23 cellular contexts compared by ENCODE assay signal in genomic region chr5:135441256-135441915, GRCh38. TPM values are rescaled to one million over a fixed set of nuclear protein-coding genes. Genes with fewer than 3 reads are reported as not detected.
DNase-seq lines count a peak whose midpoint lies in the region; ATAC-seq and TF ChIP-seq lines count a peak whose summit lies in the region.
"Had no signal": no experiment of that assay in that cellular context is flagged by ENCODE, and none has a peak within 500 bp of the region (broad histone marks: within the 10 kb centered on the region; RNA-seq: fewer than 3 reads in every experiment).

No MANE protein-coding gene starts in this region.

- intact Hi-C loops in activated CD4-positive, alpha-beta memory T cell treated with anti-CD3 and anti-CD28 coated beads for 36 hours (cut with micrococcal nuclease), result no loop called here

- no peak overlapping the region for H3K27ac ChIP-seq in RWPE2 (ENCODE audit: poor library complexity, severe bottlenecking)
- H3K27ac ChIP-seq in smooth muscle cell (ENCODE audit: low read depth), result peak overlapping the region; percentile 95
- H3K27ac ChIP-seq: A549, GM23248, SJCRH30, stomach, uterus had no signal

- H3K9me3 Mint-ChIP-seq in activated CD4-positive, alpha-beta memory T cell treated with anti-CD3 and anti-CD28 coated beads, Interleukin-2, amount 10 ng/mL, durations not matched to agents 7 days and 5 days, result no peaks in the 10 kb centered on the region
- no peaks in the 10 kb centered on the region for H3K9me3 Mint-ChIP-seq in activated CD4-positive, alpha-beta memory T cell treated with anti-CD3 and anti-CD28 coated beads for 36 hours
- H3K9me3 Mint-ChIP-seq: activated CD4-positive, alpha-beta T cell treated with anti-CD3 and anti-CD28 coated beads, Interleukin-2, amount 10 ng/mL, durations not matched to agents 24 days and 14 days; CD8-positive, alpha-beta memory T cell had no signal

- H3K79me2 ChIP-seq in smooth muscle cell (ENCODE audit: low read depth), result no peaks in the 10 kb centered on the region

- no peak overlapping the region for H3K4me3 Mint-ChIP-seq in activated CD4-positive, alpha-beta memory T cell treated with anti-CD3 and anti-CD28 coated beads, Interleukin-2, amount 10 ng/mL, durations not matched to agents 7 days and 5 days
- H3K4me3 Mint-ChIP-seq in activated CD4-positive, alpha-beta memory T cell treated with anti-CD3 and anti-CD28 coated beads for 36 hours, result no peak overlapping the region
- H3K4me3 Mint-ChIP-seq: activated CD4-positive, alpha-beta T cell treated with anti-CD3 and anti-CD28 coated beads, Interleukin-2, amount 10 ng/mL, durations not matched to agents 24 days and 14 days; CD8-positive, alpha-beta memory T cell had no signal

- H3K36me3 Mint-ChIP-seq in activated CD4-positive, alpha-beta memory T cell treated with anti-CD3 and anti-CD28 coated beads, Interleukin-2, amount 10 ng/mL, durations not matched to agents 7 days and 5 days (ENCODE audit: low read depth), result no peaks in the 10 kb centered on the region
- H3K36me3 Mint-ChIP-seq in activated CD4-positive, alpha-beta memory T cell treated with anti-CD3 and anti-CD28 coated beads for 36 hours, result no peaks in the 10 kb centered on the region
- H3K36me3 Mint-ChIP-seq: CD8-positive, alpha-beta memory T cell had no signal

- H3K27ac Mint-ChIP-seq in activated CD4-positive, alpha-beta memory T cell treated with anti-CD3 and anti-CD28 coated beads, Interleukin-2, amount 10 ng/mL, durations not matched to agents 7 days and 5 days, result no peak overlapping the region
- H3K27ac Mint-ChIP-seq in activated CD4-positive, alpha-beta memory T cell treated with anti-CD3 and anti-CD28 coated beads for 36 hours, result no peak overlapping the region
- H3K27ac Mint-ChIP-seq: activated CD4-positive, alpha-beta T cell treated with anti-CD3 and anti-CD28 coated beads, Interleukin-2, amount 10 ng/mL, durations not matched to agents 24 days and 14 days; progenitor cell of endocrine pancreas had no signal

- H3K4me1 ChIP-seq in RWPE2 (ENCODE audit: insufficient read depth, poor library complexity, severe bottlenecking) (peaks cover 8% of the 10 kb centered on the region), smooth muscle cell (ENCODE audit: low read depth) (peaks cover 18% of the 10 kb centered on the region)
- H3K4me1 ChIP-seq: A549, uterus had no signal

- CTCF ChIA-PET in activated CD4-positive, alpha-beta memory T cell treated with anti-CD3 and anti-CD28 coated beads, Interleukin-2, amount 10 ng/mL, durations not matched to agents 7 days and 5 days (lab: Charles Lee), result interaction anchor here (0.7 to 1.4 kb wide), 4 partner anchors 15 to 125 kb away, joined by 3 to 5 read pairs (median 4); no protein-coding TSS in a partner anchor
- CTCF ChIA-PET in activated CD4-positive, alpha-beta memory T cell treated with anti-CD3 and anti-CD28 coated beads for 36 hours (lab: Charles Lee), result interaction anchor here (1.6 kb wide), 1 partner anchor 16 kb away, joined by 5 read pairs; no protein-coding TSS in a partner anchor

- no peaks in the 10 kb centered on the region for H4K20me1 ChIP-seq in smooth muscle cell (ENCODE audit: low read depth)

- ATAC-seq in RWPE2 (ENCODE audit: low read depth) (no peak), HG03342 (IDR thresholded peaks at IDR 0.05; ENCODE audit: unreplicated experiment) (no peak), HG02870 (IDR thresholded peaks at IDR 0.05; ENCODE audit: unreplicated experiment) (no peak)
- ATAC-seq: A549 had no signal

- no peaks in the 10 kb centered on the region for H3K4me1 Mint-ChIP-seq in activated CD4-positive, alpha-beta memory T cell treated with anti-CD3 and anti-CD28 coated beads, Interleukin-2, amount 10 ng/mL, durations not matched to agents 7 days and 5 days
- H3K4me1 Mint-ChIP-seq in activated CD4-positive, alpha-beta memory T cell treated with anti-CD3 and anti-CD28 coated beads for 36 hours (ENCODE audit: low read depth), result no peaks in the 10 kb centered on the region
- H3K4me1 Mint-ChIP-seq: activated CD4-positive, alpha-beta T cell treated with anti-CD3 and anti-CD28 coated beads, Interleukin-2, amount 10 ng/mL, durations not matched to agents 24 days and 14 days; CD8-positive, alpha-beta memory T cell had no signal

- TF ChIP-seq CTCF in RWPE2 (IDR thresholded peaks at IDR 0.05; ENCODE audit: poor library complexity, severe bottlenecking) (no peak), smooth muscle cell (IDR thresholded peaks at IDR 0.05; ENCODE audit: borderline replicate concordance, insufficient read depth, poor library complexity, severe bottlenecking) (no peak)

- H3K9me3 ChIP-seq in RWPE2 (ENCODE audit: severe bottlenecking) (no peaks in the 10 kb centered on the region), smooth muscle cell (replicated peaks; ENCODE audit: low read depth) (no peaks in the 10 kb centered on the region)
- H3K9me3 ChIP-seq: A549, SJCRH30, stomach, uterus had no signal

- peak; percentile 9 for DNase-seq in activated CD4-positive, alpha-beta memory T cell treated with anti-CD3 and anti-CD28 coated beads, Interleukin-2, amount 10 ng/mL, durations not matched to agents 7 days and 5 days
- DNase-seq in activated CD4-positive, alpha-beta memory T cell treated with anti-CD3 and anti-CD28 coated beads for 36 hours, result no peak
- DNase-seq in RWPE2 (ENCODE audit: low spot score) (peak; percentile 49), islet precursor cell (peak; percentile 38), smooth muscle cell (lab: John Stamatoyannopoulos, UW; ENCODE audit: unreplicated experiment) (no peak), NCI-H187 treated with DMSO at 0.1 percent for 48 hours (lab: John Stamatoyannopoulos, UW) (no peak)
- DNase-seq: activated CD4-positive, alpha-beta T cell treated with anti-CD3 and anti-CD28 coated beads, Interleukin-2, amount 10 ng/mL, durations not matched to agents 24 days and 14 days; CD8-positive, alpha-beta memory T cell; GM23248; NCI-H1694 treated with DMSO at 0.1 percent for 48 hours; NCI-H524; SJCRH30; stimulated activated CD4-positive, alpha-beta T cell treated with anti-CD3 and anti-CD28 coated beads, Interleukin-12 subunit alpha, Interleukin-12 subunit beta, amount 100 ng/mL, for 4 hours; stomach; uterus had no signal

- POLR2A ChIA-PET in activated CD4-positive, alpha-beta memory T cell treated with anti-CD3 and anti-CD28 coated beads, Interleukin-2, amount 10 ng/mL, durations not matched to agents 7 days and 5 days (lab: Charles Lee), result no interaction called here
- POLR2A ChIA-PET in activated CD4-positive, alpha-beta memory T cell treated with anti-CD3 and anti-CD28 coated beads for 36 hours (lab: Charles Lee), result no interaction called here

- H3K9ac ChIP-seq in smooth muscle cell (ENCODE audit: low read depth), result no peak overlapping the region
- H3K9ac ChIP-seq: GM23248 had no signal

- H3K36me3 ChIP-seq in RWPE2 (ENCODE audit: low read depth), result no peaks in the 10 kb centered on the region
- no peaks in the 10 kb centered on the region for H3K36me3 ChIP-seq in smooth muscle cell (ENCODE audit: low read depth)
- H3K36me3 ChIP-seq: SJCRH30, stomach, uterus had no signal

- no peaks in the 10 kb centered on the region for H3K27me3 ChIP-seq in RWPE2 (ENCODE audit: insufficient read depth, poor library complexity, severe bottlenecking)
- no peaks in the 10 kb centered on the region for H3K27me3 ChIP-seq in smooth muscle cell (ENCODE audit: low read depth)
- H3K27me3 ChIP-seq: stomach, uterus had no signal

- H3K4me2 ChIP-seq in smooth muscle cell, result no peak overlapping the region
- H3K4me2 ChIP-seq: A549 had no signal

- H3K27me3 Mint-ChIP-seq in activated CD4-positive, alpha-beta memory T cell treated with anti-CD3 and anti-CD28 coated beads, Interleukin-2, amount 10 ng/mL, durations not matched to agents 7 days and 5 days, result peaks cover 15% of the 10 kb centered on the region
- peaks cover 3% of the 10 kb centered on the region for H3K27me3 Mint-ChIP-seq in activated CD4-positive, alpha-beta memory T cell treated with anti-CD3 and anti-CD28 coated beads for 36 hours

- no peak overlapping the region for H3K4me3 ChIP-seq in RWPE2 (ENCODE audit: severe bottlenecking)
- no peak overlapping the region for H3K4me3 ChIP-seq in smooth muscle cell
- H3K4me3 ChIP-seq: A549, GM23248, SJCRH30, stomach, uterus had no signal

- no peak overlapping the region for H2AFZ ChIP-seq in smooth muscle cell (ENCODE audit: low read depth)
- H2AFZ ChIP-seq: GM23248 had no signal

- WGBS in smooth muscle cell (ENCODE audit: low lambda C conversion rate), result 59% methylated on average over 13 of the region's 13 CpGs

- H3F3A ChIP-seq in smooth muscle cell (ENCODE audit: low read depth), result peaks cover 15% of the 10 kb centered on the region

RNA-seq across cellular contexts. Expression of gene DCANP1, which starts 5.8 kb away (rescaled TPM):
- not detected for total RNA-seq in activated CD4-positive, alpha-beta memory T cell treated with anti-CD3 and anti-CD28 coated beads, Interleukin-2, amount 10 ng/mL, durations not matched to agents 7 days and 5 days
- not detected for total RNA-seq in activated CD4-positive, alpha-beta memory T cell treated with anti-CD3 and anti-CD28 coated beads for 36 hours
- not detected in 2 replicates for total RNA-seq in smooth muscle cell
- not detected in 2 replicates for polyA plus RNA-seq in smooth muscle cell
- total RNA-seq: activated CD4-positive, alpha-beta T cell treated with anti-CD3 and anti-CD28 coated beads, Interleukin-2, amount 10 ng/mL, durations not matched to agents 24 days and 14 days; bronchial epithelial cell; CD8-positive, alpha-beta memory T cell; GM23248; LHCN-M2; myocyte; OCI-LY7; progenitor cell of endocrine pancreas; SJCRH30; uterus had no signal
- polyA plus RNA-seq: A549; CD8-positive, alpha-beta memory T cell; GM23248; stomach had no signal

RNA-seq across cellular contexts. Expression of gene TIFAB, which starts 10.8 kb away (rescaled TPM):
- total RNA-seq in activated CD4-positive, alpha-beta memory T cell treated with anti-CD3 and anti-CD28 coated beads, Interleukin-2, amount 10 ng/mL, durations not matched to agents 7 days and 5 days, result not detected
- not detected for total RNA-seq in activated CD4-positive, alpha-beta memory T cell treated with anti-CD3 and anti-CD28 coated beads for 36 hours
- under 0.01 TPM in 1 of 2 replicates, not detected in the other for total RNA-seq in smooth muscle cell
- 0.08 and 0.11 TPM in 2 replicates for polyA plus RNA-seq in smooth muscle cell
- total RNA-seq: activated CD4-positive, alpha-beta T cell treated with anti-CD3 and anti-CD28 coated beads, Interleukin-2, amount 10 ng/mL, durations not matched to agents 24 days and 14 days; bronchial epithelial cell; CD8-positive, alpha-beta memory T cell; GM23248; LHCN-M2; myocyte; OCI-LY7; progenitor cell of endocrine pancreas; SJCRH30; stomach had no signal
- polyA plus RNA-seq: A549; CD8-positive, alpha-beta memory T cell; GM23248 had no signal

RNA-seq across cellular contexts. Expression of gene MACROH2A1, which starts 42.4 kb away (rescaled TPM):
- total RNA-seq in activated CD4-positive, alpha-beta memory T cell treated with anti-CD3 and anti-CD28 coated beads, Interleukin-2, amount 10 ng/mL, durations not matched to agents 7 days and 5 days, result 100 to 1,000 TPM; 248 to 263 TPM
- 100 to 1,000 TPM; 159 to 161 TPM for total RNA-seq in activated CD4-positive, alpha-beta memory T cell treated with anti-CD3 and anti-CD28 coated beads for 36 hours
- 349 and 371 TPM in 2 replicates for total RNA-seq in smooth muscle cell
- polyA plus RNA-seq in smooth muscle cell, result 272 and 309 TPM in 2 replicates

Comparison
In these comparisons a context has a peak if more than half of its experiments do, and no peak if none do; other contexts are left out.
1. DNase-seq: peak in activated CD4-positive, alpha-beta memory T cell treated with anti-CD3 and anti-CD28 coated beads, Interleukin-2, amount 10 ng/mL, durations not matched to agents 7 days and 5 days (single experiment), RWPE2 (single experiment) and islet precursor cell (single experiment); none in activated CD4-positive, alpha-beta memory T cell treated with anti-CD3 and anti-CD28 coated beads for 36 hours (single experiment), smooth muscle cell (single experiment) and NCI-H187 treated with DMSO at 0.1 percent for 48 hours (single experiment).